ENCODE assay signal across 20 cellular contexts in genomic region chr15:38080651-38081271, GRCh38.
A peak's percentile ranks its signal among the peaks of the same experiment; 100 is the strongest.
DNase-seq lines count a peak whose midpoint lies in the region; FAIRE-seq and TF ChIP-seq lines count a peak whose summit lies in the region.
"Had no signal": no experiment of that assay in that cellular context is flagged by ENCODE, and none has a peak within 500 bp of the region (broad histone marks: within the 10 kb centered on the region; RNA-seq: fewer than 3 reads in every experiment).

No MANE protein-coding gene starts in this region.

- peak; percentile 41 for DNase-seq in CD1c-positive myeloid dendritic cell (ENCODE audit: extremely low spot score)
- no peak for DNase-seq in OCI-LY7 (ENCODE audit: low spot score)
- DNase-seq in brain microvascular endothelial cell: peak; percentile 32
- no peak for DNase-seq in mesothelial cell of epicardium (ENCODE audit: low spot score in 2 of 2, unreplicated experiment in 2 of 2)
- DNase-seq in EL: no peak
- no peak for DNase-seq in frontal cortex (ENCODE audit: low spot score in 2 of 2)
- DNase-seq in MCF 10A (ENCODE audit: unreplicated experiment): no peak
- no peak for DNase-seq in NCI-H510A (lab: John Stamatoyannopoulos, UW)
- DNase-seq: BE2C; CD8-positive, alpha-beta T cell; DND-41; KG1; NCI-H1436; NCI-H187 treated with DMSO at 0.1 percent for 48 hours; NCI-H2107; Right ventricle myocardium superior had no signal

- no peaks in the 10 kb centered on the region for H3K27me3 ChIP-seq in brain microvascular endothelial cell (replicated peaks)
- H3K27me3 ChIP-seq: BE2C had no signal

- intact Hi-C loops in OCI-LY7 (cut with micrococcal nuclease; ENCODE audit: unreplicated experiment) (no loop called here), MCF 10A (cut with micrococcal nuclease) (no loop called here)

- peak overlapping the region; percentile 89; the same call in 1 of the 2 replicates for H3K4me2 ChIP-seq in OCI-LY7 (ENCODE audit: low read length)
- H3K4me2 ChIP-seq: A549, GM23338 had no signal

- peak overlapping the region; percentile 76; the same call in 1 of the 2 replicates for H2AFZ ChIP-seq in OCI-LY7 (ENCODE audit: low read length)
- H2AFZ ChIP-seq: GM23338 had no signal

- H3K36me3 ChIP-seq in OCI-LY7 (ENCODE audit: insufficient read depth, low read length) (no peaks in the 10 kb centered on the region), brain microvascular endothelial cell (replicated peaks) (no peaks in the 10 kb centered on the region)
- H3K36me3 ChIP-seq: BE2C, HAP-1 had no signal

- H3K27ac ChIP-seq in OCI-LY7 (ENCODE audit: low read depth, low read length, poor library complexity, severe bottlenecking): no peak overlapping the region
- no peak overlapping the region for H3K27ac ChIP-seq in brain microvascular endothelial cell
- H3K27ac ChIP-seq: A549 had no signal

- no peak overlapping the region for H3K4me3 ChIP-seq in OCI-LY7 (ENCODE audit: low read depth, low read length, poor library complexity, severe bottlenecking)
- no peak overlapping the region for H3K4me3 ChIP-seq in brain microvascular endothelial cell (ENCODE audit: low read depth, low read length)
- H3K4me3 ChIP-seq: A549, GM23338, HAP-1 had no signal

- POLR2A ChIA-PET in OCI-LY7 (lab: Charles Lee): interaction anchor here (0.9 to 1.2 kb wide), 2 partner anchors 12 to 171 kb away, joined by 3 read pairs; no protein-coding TSS in a partner anchor
- POLR2A ChIA-PET in MCF 10A (lab: Yijun Ruan, JAX): interaction anchor here (0.6 to 2.2 kb wide), 2 partner anchors 171 to 446 kb away, joined by 4 to 8 read pairs; partner anchors contain the start of gene SPRED1

- peaks cover 27% of the 10 kb centered on the region for H3K4me1 Mint-ChIP-seq in mesothelial cell of epicardium
- peaks cover 5% of the 10 kb centered on the region for H3K4me1 Mint-ChIP-seq in MCF 10A (ENCODE audit: insufficient read depth, unreplicated experiment)

- no peaks in the 10 kb centered on the region for H3K36me3 Mint-ChIP-seq in mesothelial cell of epicardium
- H3K36me3 Mint-ChIP-seq in MCF 10A (ENCODE audit: insufficient read depth, unreplicated experiment): no peaks in the 10 kb centered on the region
- H3K36me3 Mint-ChIP-seq: CD8-positive, alpha-beta T cell had no signal

- H3K9me2 ChIP-seq in OCI-LY7 (ENCODE audit: insufficient read depth, low read length): no peaks in the 10 kb centered on the region

- H3K4me3 Mint-ChIP-seq in mesothelial cell of epicardium (no peak overlapping the region), MCF 10A (ENCODE audit: unreplicated experiment) (no peak overlapping the region)
- H3K4me3 Mint-ChIP-seq: CD8-positive, alpha-beta T cell; GM23338 had no signal

- no peaks in the 10 kb centered on the region for H4K20me1 ChIP-seq in OCI-LY7 (ENCODE audit: insufficient read depth, low read length)

- H3K27ac Mint-ChIP-seq in mesothelial cell of epicardium (peak overlapping the region; percentile 30), MCF 10A (ENCODE audit: low read depth, unreplicated experiment) (no peak overlapping the region)
- H3K27ac Mint-ChIP-seq: CD8-positive, alpha-beta T cell; GM23338 had no signal

- H3K79me2 ChIP-seq in OCI-LY7 (ENCODE audit: insufficient read depth, low read depth, low read length): no peaks in the 10 kb centered on the region

- CTCF ChIA-PET in OCI-LY7 (lab: Charles Lee; ENCODE audit: unreplicated experiment): no interaction called here
- CTCF ChIA-PET in MCF 10A (lab: Yijun Ruan, JAX): no interaction called here

- H3K9me3 Mint-ChIP-seq in mesothelial cell of epicardium (no peaks in the 10 kb centered on the region), MCF 10A (ENCODE audit: unreplicated experiment) (no peaks in the 10 kb centered on the region)
- H3K9me3 Mint-ChIP-seq: CD8-positive, alpha-beta T cell; GM23338 had no signal

- no peak for FAIRE-seq in frontal cortex (lab: Jason Lieb, UNC)
- FAIRE-seq: A549, GM12892 had no signal

- TF ChIP-seq CTCF in OCI-LY7 (conservative IDR thresholded peaks at IDR 0.05; ENCODE audit: low read length): no peak
- TF ChIP-seq CTCF in brain microvascular endothelial cell (IDR thresholded peaks at IDR 0.05; ENCODE audit: low read depth, low read length, missing control alignments): no peak
- TF ChIP-seq CTCF in mesothelial cell of epicardium (IDR thresholded peaks at IDR 0.05; ENCODE audit: unreplicated experiment): no peak
- no peak for TF ChIP-seq CTCF in MCF 10A (IDR thresholded peaks at IDR 0.05; ENCODE audit: unreplicated experiment)

- H3K27me3 Mint-ChIP-seq in mesothelial cell of epicardium (ENCODE audit: low read depth): no peaks in the 10 kb centered on the region
- H3K27me3 Mint-ChIP-seq in MCF 10A (ENCODE audit: insufficient read depth, unreplicated experiment): no peaks in the 10 kb centered on the region

- peaks cover 76% of the 10 kb centered on the region for H3K4me1 ChIP-seq in OCI-LY7 (ENCODE audit: insufficient read depth, low read length, poor library complexity, severe bottlenecking)
- H3K4me1 ChIP-seq: A549, BE2C, HAP-1 had no signal

- in situ Hi-C loops in brain microvascular endothelial cell (cut with HindIII; ENCODE audit: low pct_ligation_motif_present, low sequenced_read_pairs): no loop called here

- no peaks in the 10 kb centered on the region for H3K9me3 ChIP-seq in OCI-LY7 (ENCODE audit: low read length)
- H3K9me3 ChIP-seq: A549, BE2C, HAP-1 had no signal

- BruUV-seq in OCI-LY7 (replicated peaks; lab: Mats Ljungman, UMichigan) (no TSS peak), MCF 10A (replicated peaks; lab: Mats Ljungman, UMichigan) (no TSS peak)

Comparison
In these comparisons a context has a peak if more than half of its experiments do, and no peak if none do; other contexts are left out.
1. DNase-seq: peak in CD1c-positive myeloid dendritic cell (single experiment) and brain microvascular endothelial cell (single experiment); none in OCI-LY7 (single experiment), mesothelial cell of epicardium (0 of 2), EL (single experiment), frontal cortex (0 of 2), MCF 10A (single experiment) and NCI-H510A (single experiment).